ENCODE assay signal across 8 cellular contexts in genomic region chr3:128794788-128795649, GRCh38.
DNase-seq lines count a peak whose midpoint lies in the region; ATAC-seq and TF ChIP-seq lines count a peak whose summit lies in the region.

No MANE protein-coding gene starts in this region.

- H3K9me3 ChIP-seq in ovary, result no peaks in the 10 kb centered on the region

- 53 to 57% (median 57%) methylated on average over 7 of the region's 7 CpGs for WGBS in ovary, 3 donors

- TF ChIP-seq CTCF in foreskin keratinocyte (conservative IDR thresholded peaks at IDR 0.05) (peak; percentile 80), ovary (IDR thresholded peaks at IDR 0.05) (peak; percentile 33 to 70 (median 67))

- no peak for TF ChIP-seq POLR2A in ovary (IDR thresholded peaks at IDR 0.05)

- intact Hi-C loops in ovary (cut with DNase I), result loop anchor here in 3 of 4 donors (2.0 to 10.0 kb wide), 4 partner anchors 113 to 178 kb away; no protein-coding TSS in a partner anchor

- H3K27me3 ChIP-seq in foreskin keratinocyte, result no peaks in the 10 kb centered on the region
- no peaks in the 10 kb centered on the region for H3K27me3 ChIP-seq in ovary

- no peaks in the 10 kb centered on the region for H3K36me3 ChIP-seq in ovary

- ATAC-seq in GM21529 (IDR thresholded peaks at IDR 0.05; ENCODE audit: unreplicated experiment) (peak; percentile 82), foreskin keratinocyte (peak; percentile 75)

- H3K27ac ChIP-seq in foreskin keratinocyte (peak overlapping the region; percentile 16), ovary (no peak overlapping the region)

- no peak overlapping the region for H3K4me3 ChIP-seq in ovary

- peak; percentile 74 for DNase-seq in DMS53 (lab: John Stamatoyannopoulos, UW)
- DNase-seq in KG1 (lab: John Stamatoyannopoulos, UW), result peak; percentile 30
- DNase-seq in RPMI8226, result peak; percentile 55
- peak; percentile 81 for DNase-seq in activated effector memory CD4-positive, alpha-beta T cell treated with anti-CD3 and anti-CD28 coated beads, Interleukin-2, amount 50 U/mL, for 16 hours
- DNase-seq in foreskin keratinocyte, result peak; percentile 32 to 56
- DNase-seq in ovary, result peak; percentile 34 to 61 (median 48)
- no peak for DNase-seq in NCI-H1048 (lab: John Stamatoyannopoulos, UW)

- TF ChIP-seq EP300 in ovary (IDR thresholded peaks at IDR 0.05), result no peak

- H3K4me1 ChIP-seq in foreskin keratinocyte (peaks cover 18% of the 10 kb centered on the region), ovary (ENCODE audit: insufficient read depth) (peaks cover 8% of the 10 kb centered on the region)
